ENCODE assay signal across 1 cellular context in genomic region chr21:32392880-32393676, GRCh38.
TF ChIP-seq lines count a peak whose summit lies in the region.

TSS of gene URB1 (minus strand) at chr21:32393012. CDS start at chr21:32392910, 102 bp downstream.

TF ChIP-seq in GM12878, 131 proteins besides CTCF, POLR2A, EP300 and RAD21 (continued from another document and continues in another):
- TF ChIP-seq PKNOX1 (IDR thresholded peaks at IDR 0.05) (peak; percentile 87), ZSCAN29 (IDR thresholded peaks at IDR 0.05) (no peak), NKRF (conservative IDR thresholded peaks at IDR 0.05) (peak; percentile 98), CEBPZ (IDR thresholded peaks at IDR 0.05; ENCODE audit: low read depth, low read length) (no peak), USF2 (IDR thresholded peaks at IDR 0.05; ENCODE audit: borderline replicate concordance, low read depth, low read length) (no peak), HCFC1 (IDR thresholded peaks at IDR 0.05; ENCODE audit: low read length) (peak; percentile 15; the same call in 1 of the 2 replicates), IKZF1 (conservative IDR thresholded peaks at IDR 0.05) (peak; percentile 62; the same call in 1 of the 2 replicates), SIN3A (IDR thresholded peaks at IDR 0.05; ENCODE audit: low read depth, low read length) (peak; percentile 93), CREB1 (IDR thresholded peaks at IDR 0.05; ENCODE audit: low read depth) (peak; percentile 47; the same call in 1 of the 2 replicates), MYB (IDR thresholded peaks at IDR 0.05; ENCODE audit: borderline replicate concordance, low read depth, low read length) (no peak), MTA3 (IDR thresholded peaks at IDR 0.05; ENCODE audit: borderline replicate concordance, low read length) (no peak), IRF4 (IDR thresholded peaks at IDR 0.05; ENCODE audit: low read depth, low read length) (no peak), TAF1 (IDR thresholded peaks at IDR 0.05; ENCODE audit: borderline replicate concordance, low read depth, low read length) (peak; percentile 56; the same call in 1 of the 2 replicates), SMC3 (IDR thresholded peaks at IDR 0.05; ENCODE audit: borderline replicate concordance, low read length) (no peak), EED (IDR thresholded peaks at IDR 0.05; ENCODE audit: low read depth) (no peak), ZBTB40 (IDR thresholded peaks at IDR 0.05; ENCODE audit: borderline replicate concordance) (peak; percentile 88), SKIL (IDR thresholded peaks at IDR 0.05; ENCODE audit: low read depth, poor library complexity, severe bottlenecking) (no peak), LARP7 (IDR thresholded peaks at IDR 0.05) (0 out of 2 replicates have a peak, but pooled peaks have one; percentile 14), NBN (IDR thresholded peaks at IDR 0.05) (0 out of 2 replicates have a peak, but pooled peaks have one; percentile 44), SMAD1 (IDR thresholded peaks at IDR 0.05; ENCODE audit: low read depth, partially characterized antibody) (peak; percentile 72), PAX5 (IDR thresholded peaks at IDR 0.05; ENCODE audit: borderline replicate concordance, low read depth, low read length) (no peak), CEBPB (IDR thresholded peaks at IDR 0.05; ENCODE audit: borderline replicate concordance in 1 of 2, low read depth in 2 of 2, low read length in 2 of 2) (no peak), POLR2AphosphoS2 (IDR thresholded peaks at IDR 0.05; ENCODE audit: low read depth, low read length) (0 out of 2 replicates have a peak, but pooled peaks have one; percentile 40), SUZ12 (IDR thresholded peaks at IDR 0.05; ENCODE audit: unreplicated experiment) (no peak), MAX (IDR thresholded peaks at IDR 0.05; ENCODE audit: low read depth, low read length) (peak; percentile 98), RB1 (IDR thresholded peaks at IDR 0.05; ENCODE audit: borderline replicate concordance) (0 out of 2 replicates have a peak, but pooled peaks have one; percentile 20), ZNF207 (IDR thresholded peaks at IDR 0.05; ENCODE audit: borderline replicate concordance) (no peak), PBX3 (IDR thresholded peaks at IDR 0.05; ENCODE audit: insufficient replicate concordance, low read depth, low read length) (peak; percentile 65), ZBTB33 (IDR thresholded peaks at IDR 0.05) (no peak), MYC (IDR thresholded peaks at IDR 0.05; ENCODE audit: insufficient read depth, insufficient read length, insufficient replicate concordance, low read length, severe bottlenecking) (peak; percentile 67), STAT3 (IDR thresholded peaks at IDR 0.05; ENCODE audit: low read depth, low read length) (no peak), EGR1 (IDR thresholded peaks at IDR 0.05; ENCODE audit: borderline replicate concordance in 1 of 2, low read depth in 2 of 2, low read length in 2 of 2) (0 out of 3 replicates have a peak, but pooled peaks of 1 of the 2 experiments have one; percentile 11), ZBTB11 (CRISPR knock-in tag; IDR thresholded peaks at IDR 0.05) (no peak), ETV6 (conservative IDR thresholded peaks at IDR 0.05 in 1 of 2, IDR thresholded peaks at IDR 0.05 in 1 of 2; ENCODE audit: borderline replicate concordance in 1 of 2, low read depth in 1 of 2) (no peak), SP1 (IDR thresholded peaks at IDR 0.05; ENCODE audit: low read depth, low read length) (peak; percentile 58), HDGF (IDR thresholded peaks at IDR 0.05) (peak; percentile 76), ESRRA (IDR thresholded peaks at IDR 0.05; ENCODE audit: low read length) (no peak)
